In genomic region chr12:113965951-113966797, GRCh38 we compare ENCODE assay signal across 8 cellular contexts. TPM values are rescaled to one million over a fixed set of nuclear protein-coding genes. Genes with fewer than 3 reads are reported as not detected.
DNase-seq lines count a peak whose midpoint lies in the region; ATAC-seq and TF ChIP-seq lines count a peak whose summit lies in the region.

Gene RBM19, minus strand, starts transcription at chr12:113966325. Its CDS starts 98 bp downstream, at chr12:113966227.

- H3K9me3 ChIP-seq in aorta (ENCODE audit: control insufficient read depth, low read length) = no peaks in the 10 kb centered on the region

- H3K4me1 ChIP-seq in rectal smooth muscle tissue (ENCODE audit: control insufficient read depth, insufficient read depth, low read length) (peaks cover 4% of the 10 kb centered on the region), aorta (ENCODE audit: control insufficient read depth in 1 of 2, insufficient read depth in 2 of 2, low read length in 2 of 2) (no peaks in the 10 kb centered on the region)

- in situ Hi-C loops in astrocyte of the cerebellum (cut with HindIII; ENCODE audit: low sequenced_read_pairs) = no loop called here

- TF ChIP-seq CTCF in astrocyte of the cerebellum (IDR thresholded peaks at IDR 0.05; ENCODE audit: low read depth, low read length, missing control alignments) = peak; percentile 89

- intact Hi-C loops in aorta (cut with DNase I) = no loop called here

- no peaks in the 10 kb centered on the region for H3K27me3 ChIP-seq in rectal smooth muscle tissue (ENCODE audit: control insufficient read depth, insufficient read depth, low read length)
- no peaks in the 10 kb centered on the region for H3K27me3 ChIP-seq in aorta (ENCODE audit: control insufficient read depth in 1 of 2, insufficient read depth in 2 of 2, low read length in 1 of 2)

- H3K27ac ChIP-seq in rectal smooth muscle tissue (ENCODE audit: low read depth, low read length) = no peak within 1 kb of the TSS
- H3K27ac ChIP-seq in aorta (ENCODE audit: low read depth in 1 of 2, low read length in 2 of 2) = peak within 1 kb of the TSS in 1 of 2 donors; percentile 25

- DNase-seq in NCI-H2029 treated with DMSO at 0.1 percent for 48 hours (lab: John Stamatoyannopoulos, UW) (peak; percentile 87), T-helper 9 cell (peak; percentile 94), astrocyte of the cerebellum (ENCODE audit: low read depth) (peak; percentile 96), hepatic stellate cell (ENCODE audit: low spot score) (peak; percentile 99), aorta (peak; percentile 98 to 99)

- ATAC-seq in GM18508 (IDR thresholded peaks at IDR 0.05; ENCODE audit: insufficient read depth, unreplicated experiment) = peak; percentile 89
- peak; percentile 97 for ATAC-seq in HG03025 (IDR thresholded peaks at IDR 0.05; ENCODE audit: low FRiP score, unreplicated experiment)
- ATAC-seq in aorta (ENCODE audit: low FRiP score) = peak; percentile 100

- peak within 1 kb of the TSS; percentile 61 for H3K9ac ChIP-seq in rectal smooth muscle tissue (ENCODE audit: low read length)

- H3K4me3 ChIP-seq in astrocyte of the cerebellum (ENCODE audit: low read depth, low read length) = peak within 1 kb of the TSS; percentile 70
- peak within 1 kb of the TSS; percentile 97 for H3K4me3 ChIP-seq in rectal smooth muscle tissue (ENCODE audit: low read length)
- H3K4me3 ChIP-seq in aorta (ENCODE audit: low read length in 2 of 2) = peak within 1 kb of the TSS; percentile 69 to 92

- H3K36me3 ChIP-seq in rectal smooth muscle tissue (ENCODE audit: control insufficient read depth, insufficient read depth, low read length) (peaks cover 8% of the 10 kb centered on the region), aorta (ENCODE audit: control insufficient read depth in 1 of 2, insufficient read depth in 2 of 2, low read length in 1 of 2) (peaks cover 0 to 3% of the 10 kb centered on the region in 2 donors)

- 0% methylated on average over 46 of the region's 46 CpGs for WGBS in aorta, 2 donors

RNA-seq across cellular contexts. Expression of gene RBM19, which starts in this region (rescaled TPM):
- total RNA-seq in aorta = 10 to 100 TPM; 30.3 to 31.8 TPM
- 10 to 100 TPM in 1 of 2 donors, 1 to 10 TPM in 1; 5.6 to 21.8 TPM for polyA plus RNA-seq in aorta
